In genomic region chr1:235546369-235547155, GRCh38 we compare ENCODE assay signal across 1 cellular context.
TF ChIP-seq lines count a peak whose summit lies in the region.
"Not testable (repeated sequence)": the region's sequence is repeated elsewhere in the genome, so short reads cannot be mapped to it uniquely, and the experiment has no call there.

No MANE protein-coding gene starts in this region.

TF ChIP-seq in K562, 482 proteins besides CTCF, POLR2A, EP300 and RAD21:
- TF ChIP-seq PBX2 (CRISPR knock-in tag; IDR thresholded peaks at IDR 0.05; ENCODE audit: low read depth) = not testable (repeated sequence)
- TF ChIP-seq PBX2 (tag; conservative IDR thresholded peaks at IDR 0.05; ENCODE audit: low read depth) (peak; percentile 56), SRF (CRISPR knock-in tag; IDR thresholded peaks at IDR 0.05) (peak; percentile 75 to 97; a peak in 3 of 4 replicates), CREM (IDR thresholded peaks at IDR 0.05; ENCODE audit: low read depth) (0 out of 2 replicates have a peak, but pooled peaks have one; percentile 15), MEIS2 (IDR thresholded peaks at IDR 0.05; ENCODE audit: partially characterized antibody) (peak; percentile 32), PKNOX1 (IDR thresholded peaks at IDR 0.05) (peak; percentile 72), RFX1 (IDR thresholded peaks at IDR 0.05) (peak; percentile 85)
